In the genomic region with DNA sequence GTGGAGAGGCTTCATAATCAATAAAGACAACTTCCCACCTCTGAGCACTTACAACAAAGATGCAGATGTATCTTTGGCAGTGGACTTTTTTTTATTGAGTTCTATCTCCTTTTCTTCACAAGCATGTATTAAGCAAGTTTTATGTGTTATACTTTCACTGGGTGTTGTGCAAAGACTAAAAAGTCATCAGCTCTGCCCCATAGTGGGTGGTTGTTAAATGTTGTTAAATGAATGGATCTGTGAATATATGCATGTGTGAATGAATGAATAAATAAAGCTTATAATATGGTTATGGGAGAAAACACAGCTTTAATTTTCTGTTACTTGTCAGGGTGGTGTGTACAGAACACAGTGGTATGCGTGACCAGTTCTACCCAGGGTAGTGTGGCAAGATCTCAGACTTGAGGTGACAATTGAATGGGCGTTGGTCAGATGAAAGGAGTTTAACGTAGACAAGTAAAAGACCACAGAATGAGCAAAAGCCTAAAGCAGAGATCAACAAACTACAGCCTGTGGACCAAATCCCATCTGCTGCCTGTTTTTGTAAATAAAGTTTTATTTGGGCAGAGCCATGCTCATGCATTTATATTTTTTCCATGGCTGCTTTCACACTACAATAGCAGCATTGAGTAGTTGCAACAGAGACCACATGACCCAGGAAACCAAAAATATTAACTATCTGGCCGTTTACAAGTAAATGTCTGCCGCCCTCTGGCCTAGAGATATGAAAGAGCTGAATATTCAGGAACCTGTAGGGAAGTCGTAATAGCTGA, we compare ENCODE assay signal across 17 cellular contexts.
DNase-seq lines count a peak whose midpoint lies in the region; ATAC-seq, FAIRE-seq and TF ChIP-seq lines count a peak whose summit lies in the region.
"Had no signal": no experiment of that assay in that cellular context is flagged by ENCODE, and none has a peak within 500 bp of the region (broad histone marks: within the 10 kb centered on the region; RNA-seq: fewer than 3 reads in every experiment).

No MANE protein-coding gene starts in this region.

- H3K79me2 ChIP-seq in GM12878 (ENCODE audit: control insufficient read depth, insufficient read depth, low read length): no peaks in the 10 kb centered on the region

- peak; percentile 44; the same call in 1 of the 2 replicates for TF ChIP-seq RAD21 in GM12878 (IDR thresholded peaks at IDR 0.05; ENCODE audit: insufficient read depth, low read depth, low read length)

- no peaks in the 10 kb centered on the region; the same call in 2 of the 3 replicates for H3K9me3 ChIP-seq in GM12878 (replicated peaks; ENCODE audit: control insufficient read depth, insufficient read depth, low read length)
- H3K9me3 ChIP-seq in prostate gland: no peaks in the 10 kb centered on the region
- H3K9me3 ChIP-seq: uterus had no signal

- H3K4me3 ChIP-seq in GM12878 (peak overlapping the region; percentile 26; the same call in 1 of the 2 replicates), prostate gland (no peak overlapping the region)
- H3K4me3 ChIP-seq: uterus had no signal

- H3K27me3 Mint-ChIP-seq in Calu3 (ENCODE audit: unreplicated experiment): no peaks in the 10 kb centered on the region
- no peaks in the 10 kb centered on the region for H3K27me3 Mint-ChIP-seq in IgD-negative memory B cell
- H3K27me3 Mint-ChIP-seq in T-helper 2 cell treated with Interferon-gamma antibody and Interleukin-4, amounts not matched to agents 5 μg/mL and 100 μg/mL, for 36 hours (ENCODE audit: low read depth): no peaks in the 10 kb centered on the region
- H3K27me3 Mint-ChIP-seq: activated naive CD8-positive, alpha-beta T cell; CD4-positive, alpha-beta T cell had no signal

- SMC1A ChIA-PET in GM12878 (lab: Charles Lee; ENCODE audit: uncharacterized antibody, unreplicated experiment): interaction anchor here (0.5 to 13.8 kb wide), 47 partner anchors 8 to 327 kb away, joined by 3 to 221 read pairs (median 6); partner anchors contain the start of gene NUDT4

- no peak for TF ChIP-seq POLR2A in GM12878 (IDR thresholded peaks at IDR 0.05; ENCODE audit: low read depth, low read length)
- TF ChIP-seq POLR2A in prostate gland (IDR thresholded peaks at IDR 0.05): no peak

- peak overlapping the region; percentile 19 for H3K9ac ChIP-seq in GM12878 (ENCODE audit: control insufficient read depth, insufficient read depth, low read length)

- in situ Hi-C loops in GM12878 (cut with MboI): no loop called here

- TF ChIP-seq CTCF in Calu3 (IDR thresholded peaks at IDR 0.05; ENCODE audit: unreplicated experiment) (no peak), GM12878 (IDR thresholded peaks at IDR 0.05 in 2 of 3, conservative IDR thresholded peaks at IDR 0.05 in 1 of 3; ENCODE audit: control insufficient read depth in 2 of 3, extremely low read depth in 1 of 3, insufficient read depth in 1 of 3, low read depth in 3 of 3, low read length in 3 of 3) (peak in 1 of 3 experiments; percentile 30; a peak in 2 of 6 replicates), prostate gland (IDR thresholded peaks at IDR 0.05) (no peak)

- peak overlapping the region; percentile 78 for H3K27ac ChIP-seq in GM12878 (ENCODE audit: control insufficient read depth, insufficient read depth)
- peak overlapping the region; percentile 74 to 83 for H3K27ac ChIP-seq in prostate gland
- H3K27ac ChIP-seq: uterus had no signal

- peak overlapping the region; percentile 59 for H3K27ac Mint-ChIP-seq in Calu3 (ENCODE audit: unreplicated experiment)
- peak overlapping the region; percentile 64 to 93 (median 78) for H3K27ac Mint-ChIP-seq in IgD-negative memory B cell
- H3K27ac Mint-ChIP-seq in T-helper 2 cell treated with Interferon-gamma antibody and Interleukin-4, amounts not matched to agents 5 μg/mL and 100 μg/mL, for 36 hours: no peak overlapping the region
- H3K27ac Mint-ChIP-seq: activated naive CD8-positive, alpha-beta T cell; CD4-positive, alpha-beta T cell had no signal

- TF ChIP-seq EP300 in GM12878 (IDR thresholded peaks at IDR 0.05; ENCODE audit: borderline replicate concordance in 1 of 2, control insufficient read depth in 1 of 2, low read depth in 2 of 2, low read length in 2 of 2): no peak

- H3K4me1 ChIP-seq in GM12878 (ENCODE audit: control insufficient read depth, insufficient read depth, low read length): peaks cover 45% of the 10 kb centered on the region
- peaks cover 11% of the 10 kb centered on the region for H3K4me1 ChIP-seq in prostate gland (replicated peaks)
- H3K4me1 ChIP-seq: uterus had no signal

- H3K36me3 Mint-ChIP-seq in Calu3 (ENCODE audit: insufficient read depth, unreplicated experiment) (no peaks in the 10 kb centered on the region), IgD-negative memory B cell (no peaks in the 10 kb centered on the region)
- H3K36me3 Mint-ChIP-seq in T-helper 2 cell treated with Interferon-gamma antibody and Interleukin-4, amounts not matched to agents 5 μg/mL and 100 μg/mL, for 36 hours (ENCODE audit: low read depth): no peaks in the 10 kb centered on the region
- H3K36me3 Mint-ChIP-seq: activated naive CD8-positive, alpha-beta T cell had no signal

- H4K20me1 ChIP-seq in GM12878 (ENCODE audit: control insufficient read depth, insufficient read depth): no peaks in the 10 kb centered on the region

- H3K9me3 Mint-ChIP-seq in Calu3 (ENCODE audit: low read depth, unreplicated experiment): no peaks in the 10 kb centered on the region
- H3K9me3 Mint-ChIP-seq in IgD-negative memory B cell: peaks cover 0 to 5% (median 0%) of the 10 kb centered on the region in 3 donors
- H3K9me3 Mint-ChIP-seq in T-helper 2 cell treated with Interferon-gamma antibody and Interleukin-4, amounts not matched to agents 5 μg/mL and 100 μg/mL, for 36 hours: no peaks in the 10 kb centered on the region
- H3K9me3 Mint-ChIP-seq: CD4-positive, alpha-beta T cell had no signal

- WGBS in GM12878 (ENCODE audit: insufficient coverage, insufficient replicate concordance, low lambda C conversion rate, missing lambda C conversion rate): 2% methylated on average over 6 of the region's 6 CpGs
- WGBS in prostate gland: 74% methylated on average over 6 of the region's 6 CpGs

- CTCF ChIA-PET in Calu3 (lab: Charles Lee): interaction anchor here (2.1 kb wide), 1 partner anchor 14 kb away, joined by 6 read pairs; no protein-coding TSS in a partner anchor
- CTCF ChIA-PET in GM12878 (lab: Yijun Ruan, JAX): interaction anchor here (0.6 to 9.0 kb wide), 31 partner anchors 10 to 352 kb away, joined by 3 to 120 read pairs (median 5); partner anchors contain the start of gene MRPL42

- BruUV-seq in Calu3 (replicated peaks; lab: Mats Ljungman, UMichigan) (no TSS peak), GM12878 (replicated peaks; lab: Mats Ljungman, UMichigan) (no TSS peak)

- H3K36me3 ChIP-seq in GM12878 (ENCODE audit: control insufficient read depth in 2 of 2, insufficient read depth in 2 of 2, low read length in 1 of 2) (no peaks in the 10 kb centered on the region), prostate gland (no peaks in the 10 kb centered on the region)
- H3K36me3 ChIP-seq: uterus had no signal

- H3K4me2 ChIP-seq in GM12878 (ENCODE audit: control insufficient read depth, insufficient read depth): peak overlapping the region; percentile 75

- ATAC-seq in GM12878: peak; percentile 40
- ATAC-seq: foreskin keratinocyte had no signal

- H3K4me1 Mint-ChIP-seq in Calu3 (ENCODE audit: low read depth, unreplicated experiment): peaks cover 47% of the 10 kb centered on the region
- peaks cover 52 to 54% (median 52%) of the 10 kb centered on the region in 3 donors for H3K4me1 Mint-ChIP-seq in IgD-negative memory B cell
- peaks cover 22% of the 10 kb centered on the region for H3K4me1 Mint-ChIP-seq in T-helper 2 cell treated with Interferon-gamma antibody and Interleukin-4, amounts not matched to agents 5 μg/mL and 100 μg/mL, for 36 hours (ENCODE audit: low read depth)

- RAD21 ChIA-PET in GM12878 (lab: Charles Lee; ENCODE audit: unreplicated experiment): interaction anchor here (0.6 to 9.4 kb wide), 40 partner anchors 10 to 1755 kb away, joined by 3 to 178 read pairs (median 4); partner anchors contain the start of genes EEA1 and NUDT4

- H3K27me3 ChIP-seq in GM12878 (replicated peaks in 1 of 2; ENCODE audit: control insufficient read depth in 2 of 2, insufficient read depth in 2 of 2, low read length in 1 of 2) (no peaks in the 10 kb centered on the region), prostate gland (replicated peaks; ENCODE audit: insufficient read depth) (no peaks in the 10 kb centered on the region)
- H3K27me3 ChIP-seq: foreskin keratinocyte, uterus had no signal

- no peak for FAIRE-seq in GM12878 (lab: Jason Lieb, UNC)

- POLR2A ChIA-PET in GM12878 (lab: Charles Lee): interaction anchor here (0.5 to 5.9 kb wide), 19 partner anchors 8 to 284 kb away, joined by 3 to 52 read pairs (median 4); partner anchors contain the start of gene NUDT4

- H3K4me3 Mint-ChIP-seq in Calu3 (ENCODE audit: low read depth, unreplicated experiment) (no peak overlapping the region), IgD-negative memory B cell (peak overlapping the region; percentile 10 to 87 (median 25))
- H3K4me3 Mint-ChIP-seq in T-helper 2 cell treated with Interferon-gamma antibody and Interleukin-4, amounts not matched to agents 5 μg/mL and 100 μg/mL, for 36 hours: no peak overlapping the region
- H3K4me3 Mint-ChIP-seq: activated naive CD8-positive, alpha-beta T cell; CD4-positive, alpha-beta T cell had no signal

- DNase-seq in Calu3 (no peak), GM12878 (ENCODE audit: low read depth, low spot score) (no peak), prostate gland (ENCODE audit: low spot score) (no peak), mesenteric fat pad (ENCODE audit: low spot score) (no peak), NCI-H524 treated with DMSO at 0.1 percent for 48 hours (lab: John Stamatoyannopoulos, UW) (no peak), epidermal melanocyte (ENCODE audit: insufficient read length, low spot score) (no peak)
- no peak for DNase-seq in T-helper 2 cell treated with Interferon-gamma antibody and Interleukin-4, amounts not matched to agents 5 μg/mL and 100 μg/mL, for 36 hours (ENCODE audit: low spot score)
- DNase-seq: activated CD8-positive, alpha-beta memory T cell treated with anti-CD3 and anti-CD28 coated beads, Interleukin-2, amount 50 U/mL, for 4 hours; caudate nucleus; CD4-positive, alpha-beta T cell; foreskin keratinocyte; posterior cingulate gyrus; stimulated activated CD8-positive, alpha-beta memory T cell treated with anti-CD3 and anti-CD28 coated beads, Interleukin-4, amount 100 ng/mL, for 48 hours; SW 1271; uterus had no signal

- intact Hi-C loops in Calu3 (cut with micrococcal nuclease; ENCODE audit: unreplicated experiment) (loop anchor here (5.0 kb wide), 2 partner anchors 44 to 149 kb away; no protein-coding TSS in a partner anchor), GM12878 (cut with micrococcal nuclease; ENCODE audit: unreplicated experiment) (loop anchor here (1.0 to 5.0 kb wide), 5 partner anchors 39 to 244 kb away; no protein-coding TSS in a partner anchor), prostate gland (cut with DNase I) (no loop called here)

- peak overlapping the region; percentile 70 for H2AFZ ChIP-seq in GM12878 (ENCODE audit: control insufficient read depth, low read depth, low read length)

TF ChIP-seq in GM12878, 131 proteins besides CTCF, POLR2A, EP300 and RAD21 (continues in another document):
- no peak for TF ChIP-seq SRF (IDR thresholded peaks at IDR 0.05; ENCODE audit: low read depth in 2 of 2, low read length in 2 of 2)
- TF ChIP-seq MYB (IDR thresholded peaks at IDR 0.05; ENCODE audit: borderline replicate concordance, low read depth, low read length): no peak
- 0 out of 3 replicates have a peak, but pooled peaks have one; percentile 12 for TF ChIP-seq POU2F2 (IDR thresholded peaks at IDR 0.05; ENCODE audit: borderline replicate concordance, low read depth, low read length)

Comparison
In these comparisons a context has a peak if more than half of its experiments do, and no peak if none do; other contexts are left out.
1. H3K4me3 Mint-ChIP-seq: peak in IgD-negative memory B cell (4 of 4); none in Calu3 (single experiment) and T-helper 2 cell treated with Interferon-gamma antibody and Interleukin-4, amounts not matched to agents 5 μg/mL and 100 μg/mL, for 36 hours (single experiment).